6 cellular contexts compared by ENCODE assay signal in the genomic region with DNA sequence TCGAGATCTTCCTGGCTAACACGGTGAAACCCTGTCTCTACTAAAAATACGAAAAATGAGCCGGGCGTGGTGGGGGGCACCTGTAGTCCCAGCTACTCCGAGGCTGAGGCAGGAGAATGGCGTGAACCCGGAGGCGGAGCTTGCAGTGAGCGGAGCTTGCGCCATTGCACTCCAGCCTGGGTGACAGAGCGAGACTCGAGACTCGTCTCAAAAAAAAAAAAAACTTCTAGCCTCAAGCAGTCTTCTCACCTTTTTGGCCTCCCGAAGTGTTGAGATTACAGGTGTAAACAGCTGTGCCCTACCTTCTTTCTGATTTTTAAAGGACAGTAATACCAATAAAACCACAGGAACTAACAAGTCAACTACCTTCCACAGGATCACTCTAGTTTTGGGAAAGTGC.
DNase-seq lines count a peak whose midpoint lies in the region; ATAC-seq and TF ChIP-seq lines count a peak whose summit lies in the region.
"Not testable (repeated sequence)": the region's sequence is repeated elsewhere in the genome, so short reads cannot be mapped to it uniquely, and the experiment has no call there.

No MANE protein-coding gene starts in this region.

- H3K4me3 Mint-ChIP-seq in GM23338, WTC11: not testable (repeated sequence)
- peak overlapping the region; percentile 34 for H3K4me3 Mint-ChIP-seq in endodermal cell

- not testable (repeated sequence) for H3K9me3 Mint-ChIP-seq in GM23338, WTC11, endodermal cell

- WGBS in endodermal cell (ENCODE audit: insufficient coverage in 1 of 2, insufficient read length in 1 of 2), 2 experiments: 91 to 94% methylated on average over 14 to 15 of the region's 15 CpGs
- WGBS in mesendoderm (ENCODE audit: extremely low coverage, insufficient coverage, low lambda C conversion rate): no CpG with 5 or more reads among the region's 15 CpGs
- no CpG with 5 or more reads among the region's 15 CpGs for WGBS in trophoblast cell (ENCODE audit: extremely low coverage, insufficient coverage, insufficient read length)

- not testable (repeated sequence) for H3K56ac ChIP-seq in mesendoderm (ENCODE audit: low read length)

- H3K36me3 ChIP-seq in GM23338 (ENCODE audit: insufficient read depth); mesendoderm (ENCODE audit: control insufficient read depth, insufficient read depth, low read length); trophoblast cell (ENCODE audit: control insufficient read depth in 1 of 2, insufficient read depth in 2 of 2, low read length in 2 of 2): not testable (repeated sequence)
- H3K36me3 ChIP-seq in endodermal cell (ENCODE audit: control insufficient read depth, insufficient read depth, low read length): peaks cover 22% of the 10 kb centered on the region

- H3K36me3 Mint-ChIP-seq in GM23338 (ENCODE audit: low read depth) (peaks cover 15% of the 10 kb centered on the region; the same call in 2 of the 3 replicates), WTC11 (peaks cover 27% of the 10 kb centered on the region), endodermal cell (ENCODE audit: low read depth) (peaks cover 44% of the 10 kb centered on the region)

- not testable (repeated sequence) for H3K27me3 Mint-ChIP-seq in GM23338 (ENCODE audit: insufficient read depth, low read depth, poor library complexity); WTC11 (ENCODE audit: low read depth); endodermal cell (ENCODE audit: insufficient read depth)

- H3K4me1 Mint-ChIP-seq in GM23338, endodermal cell: not testable (repeated sequence)
- peaks cover 12% of the 10 kb centered on the region for H3K4me1 Mint-ChIP-seq in WTC11

- not testable (repeated sequence) for H4K20me1 ChIP-seq in GM23338 (replicated peaks; ENCODE audit: insufficient read depth)

- not testable (repeated sequence) for H3K4me2 ChIP-seq in GM23338; mesendoderm (ENCODE audit: low read length); trophoblast cell (ENCODE audit: low read length)

- not testable (repeated sequence) for H4K5ac ChIP-seq in mesendoderm (ENCODE audit: low read length)

- not testable (repeated sequence) for H2BK12ac ChIP-seq in trophoblast cell (ENCODE audit: low read length)

- ATAC-seq in GM23338, WTC11: not testable (repeated sequence)

- not testable (repeated sequence) for H4K91ac ChIP-seq in trophoblast cell (ENCODE audit: low read depth, low read length)

- POLR2A ChIA-PET in WTC11 (lab: Charles Lee): not testable (repeated sequence)

- not testable (repeated sequence) for TF ChIP-seq CTCF in GM23338 (conservative IDR thresholded peaks at IDR 0.05; ENCODE audit: low read depth in 2 of 2); WTC11 (IDR thresholded peaks at IDR 0.05); endodermal cell (conservative IDR thresholded peaks at IDR 0.05)

- H3K27me3 ChIP-seq in GM23338 (ENCODE audit: insufficient read depth); endodermal cell (ENCODE audit: control insufficient read depth, insufficient read depth, low read length, poor library complexity, severe bottlenecking); mesendoderm (ENCODE audit: insufficient read depth, low read length, poor library complexity); trophoblast cell (ENCODE audit: insufficient read depth, low read length): not testable (repeated sequence)

- H3F3A ChIP-seq in GM23338 (replicated peaks; ENCODE audit: low read depth): not testable (repeated sequence)

- H3K23ac ChIP-seq in mesendoderm (ENCODE audit: low read length); trophoblast cell (ENCODE audit: low read length): not testable (repeated sequence)

- not testable (repeated sequence) for H2BK15ac ChIP-seq in mesendoderm (replicated peaks; ENCODE audit: low read depth)

- H3K4me1 ChIP-seq in GM23338 (ENCODE audit: insufficient read depth); endodermal cell (ENCODE audit: control insufficient read depth, insufficient read depth, low read length); mesendoderm (ENCODE audit: control insufficient read depth, low read depth, low read length); trophoblast cell (ENCODE audit: control insufficient read depth in 1 of 2, insufficient read depth in 2 of 2, low read length in 2 of 2): not testable (repeated sequence)

- H3K27ac Mint-ChIP-seq in GM23338 (peak overlapping the region; percentile 56; the same call in 1 of the 2 replicates), WTC11 (peak overlapping the region; percentile 68; the same call in 1 of the 2 replicates), endodermal cell (peak overlapping the region; percentile 77)

- not testable (repeated sequence) for H2AFZ ChIP-seq in GM23338; trophoblast cell (ENCODE audit: insufficient read depth, low read length, poor library complexity)

- not testable (repeated sequence) for H3K4ac ChIP-seq in mesendoderm (ENCODE audit: low read depth, low read length); trophoblast cell (ENCODE audit: low read depth, low read length)

- H3K9ac ChIP-seq in endodermal cell (ENCODE audit: extremely low read depth, low read length, poor library complexity, severe bottlenecking); mesendoderm (ENCODE audit: low read length); trophoblast cell (ENCODE audit: low read length): not testable (repeated sequence)

- H3K79me2 ChIP-seq in GM23338 (replicated peaks; ENCODE audit: insufficient read depth); mesendoderm (ENCODE audit: control insufficient read depth, insufficient read depth, low read length); trophoblast cell (ENCODE audit: control insufficient read depth, insufficient read depth, low read length, poor library complexity): not testable (repeated sequence)

- CTCF ChIA-PET in WTC11 (lab: Charles Lee): not testable (repeated sequence)

- H2AK5ac ChIP-seq in mesendoderm (ENCODE audit: low read length); trophoblast cell (ENCODE audit: low read length): not testable (repeated sequence)

- not testable (repeated sequence) for H3K79me1 ChIP-seq in mesendoderm (ENCODE audit: low read length); trophoblast cell (ENCODE audit: low read length)

- H3K4me3 ChIP-seq in GM23338; endodermal cell (ENCODE audit: low read length); mesendoderm (ENCODE audit: low read length); trophoblast cell (ENCODE audit: low read depth, low read length): not testable (repeated sequence)

- not testable (repeated sequence) for H3K18ac ChIP-seq in mesendoderm (ENCODE audit: low read length); trophoblast cell (ENCODE audit: low read length)

- H4K12ac ChIP-seq in trophoblast cell (ENCODE audit: low read depth, low read length): not testable (repeated sequence)

- H3K9me2 ChIP-seq in GM23338 (ENCODE audit: insufficient read depth): not testable (repeated sequence)

- not testable (repeated sequence) for H2BK120ac ChIP-seq in mesendoderm (ENCODE audit: low read depth, low read length); trophoblast cell (ENCODE audit: insufficient read depth, low read length, poor library complexity)

- H4K8ac ChIP-seq in mesendoderm (ENCODE audit: low read depth, low read length); trophoblast cell (ENCODE audit: low read depth, low read length): not testable (repeated sequence)

- not testable (repeated sequence) for H3K9me3 ChIP-seq in endodermal cell (ENCODE audit: control insufficient read depth, low read length); trophoblast cell (ENCODE audit: insufficient read depth, low read depth, low read length)

- not testable (repeated sequence) for H3K27ac ChIP-seq in GM23338 (ENCODE audit: low read depth); endodermal cell (ENCODE audit: low read depth, low read length); mesendoderm (ENCODE audit: low read depth, low read length); trophoblast cell (ENCODE audit: low read depth, low read length)

- H2BK5ac ChIP-seq in mesendoderm (ENCODE audit: low read length); trophoblast cell (ENCODE audit: low read depth, low read length, poor library complexity): not testable (repeated sequence)

- H3K14ac ChIP-seq in trophoblast cell (ENCODE audit: low read length): not testable (repeated sequence)

- DNase-seq in ELF-1 (ENCODE audit: low read depth, low spot score) (peak; percentile 65), endodermal cell (peak; percentile 55), mesendoderm (peak; percentile 81), trophoblast cell (peak; percentile 7 to 58)
- not testable (repeated sequence) for DNase-seq in GM23338 (ENCODE audit: low spot score); WTC11 (ENCODE audit: low spot score)
